Comparison of ENCODE assay signal across 1 cellular context in the genomic region with DNA sequence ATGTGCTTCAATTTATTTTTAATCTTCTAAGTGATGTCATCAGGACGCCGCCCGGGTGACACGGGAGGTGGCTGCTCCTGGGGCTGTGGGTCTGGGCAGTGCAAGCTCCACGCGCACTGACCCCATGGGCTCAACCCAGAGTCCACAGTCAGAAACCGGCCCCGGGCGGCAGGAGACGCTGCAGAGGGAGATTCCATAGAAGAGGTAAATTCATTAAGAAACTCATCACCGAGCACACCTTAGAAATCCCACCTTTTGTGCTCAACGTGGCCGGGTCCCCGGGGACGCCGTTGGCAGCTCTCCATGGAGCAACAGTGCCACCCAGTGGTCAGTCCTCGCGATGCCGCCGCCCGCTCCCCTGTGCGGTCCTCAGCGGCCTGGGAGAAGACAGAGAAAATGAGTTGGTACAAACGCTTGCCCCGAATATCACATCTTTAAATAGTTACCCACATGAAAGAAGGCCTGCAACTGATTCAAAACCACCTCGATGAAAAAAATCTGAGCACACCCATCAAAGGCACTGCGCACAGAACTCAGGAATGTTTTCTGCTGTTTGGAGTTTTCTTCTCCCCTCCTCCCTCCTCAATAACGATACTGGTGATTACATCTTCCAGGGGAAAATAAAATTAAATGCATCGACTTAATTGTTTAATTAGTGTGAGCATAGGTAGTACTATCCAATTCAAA.
TF ChIP-seq lines count a peak whose summit lies in the region.

No MANE protein-coding gene starts in this region.

TF ChIP-seq in HepG2, 621 proteins besides CTCF, POLR2A, EP300 and RAD21 (continued from another document and continues in another):
- TF ChIP-seq, protein P1, sequence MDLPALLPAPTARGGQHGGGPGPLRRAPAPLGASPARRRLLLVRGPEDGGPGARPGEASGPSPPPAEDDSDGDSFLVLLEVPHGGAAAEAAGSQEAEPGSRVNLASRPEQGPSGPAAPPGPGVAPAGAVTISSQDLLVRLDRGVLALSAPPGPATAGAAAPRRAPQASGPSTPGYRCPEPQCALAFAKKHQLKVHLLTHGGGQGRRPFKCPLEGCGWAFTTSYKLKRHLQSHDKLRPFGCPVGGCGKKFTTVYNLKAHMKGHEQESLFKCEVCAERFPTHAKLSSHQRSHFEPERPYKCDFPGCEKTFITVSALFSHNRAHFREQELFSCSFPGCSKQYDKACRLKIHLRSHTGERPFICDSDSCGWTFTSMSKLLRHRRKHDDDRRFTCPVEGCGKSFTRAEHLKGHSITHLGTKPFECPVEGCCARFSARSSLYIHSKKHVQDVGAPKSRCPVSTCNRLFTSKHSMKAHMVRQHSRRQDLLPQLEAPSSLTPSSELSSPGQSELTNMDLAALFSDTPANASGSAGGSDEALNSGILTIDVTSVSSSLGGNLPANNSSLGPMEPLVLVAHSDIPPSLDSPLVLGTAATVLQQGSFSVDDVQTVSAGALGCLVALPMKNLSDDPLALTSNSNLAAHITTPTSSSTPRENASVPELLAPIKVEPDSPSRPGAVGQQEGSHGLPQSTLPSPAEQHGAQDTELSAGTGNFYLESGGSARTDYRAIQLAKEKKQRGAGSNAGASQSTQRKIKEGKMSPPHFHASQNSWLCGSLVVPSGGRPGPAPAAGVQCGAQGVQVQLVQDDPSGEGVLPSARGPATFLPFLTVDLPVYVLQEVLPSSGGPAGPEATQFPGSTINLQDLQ (CRISPR knock-in tag; IDR thresholded peaks at IDR 0.05): no peak
- TF ChIP-seq ZNF253 (CRISPR knock-in tag; IDR thresholded peaks at IDR 0.05; ENCODE audit: borderline replicate concordance) (no peak), PAXIP1 (CRISPR knock-in tag; conservative IDR thresholded peaks at IDR 0.05) (no peak), SRF (IDR thresholded peaks at IDR 0.05; ENCODE audit: low read depth, low read length) (no peak), TP53 (CRISPR knock-in tag; conservative IDR thresholded peaks at IDR 0.05) (no peak), NFIC (IDR thresholded peaks at IDR 0.05; ENCODE audit: low read length) (no peak), SPEN (CRISPR knock-in tag; IDR thresholded peaks at IDR 0.05; ENCODE audit: low read depth) (no peak), ZNF292 (CRISPR knock-in tag; IDR thresholded peaks at IDR 0.05; ENCODE audit: borderline replicate concordance, low read depth) (no peak), HNRNPUL1 (IDR thresholded peaks at IDR 0.05; ENCODE audit: low read depth, low read length) (no peak), AFF4 (CRISPR knock-in tag; IDR thresholded peaks at IDR 0.05) (no peak), PHF5A (CRISPR knock-in tag; IDR thresholded peaks at IDR 0.05; ENCODE audit: low read depth, unreplicated experiment) (no peak), ZNF761 (CRISPR knock-in tag; conservative IDR thresholded peaks at IDR 0.05) (no peak), SMC3 (IDR thresholded peaks at IDR 0.05; ENCODE audit: low read length) (peak; percentile 54; the same call in 1 of the 2 replicates), ZBTB10 (CRISPR knock-in tag; IDR thresholded peaks at IDR 0.05; ENCODE audit: borderline replicate concordance) (no peak), ZNF20 (CRISPR knock-in tag; IDR thresholded peaks at IDR 0.05) (no peak), RXRA (CRISPR knock-in tag; IDR thresholded peaks at IDR 0.05) (0 out of 2 replicates have a peak, but pooled peaks have one; percentile 21), HDAC2 (CRISPR knock-in tag; IDR thresholded peaks at IDR 0.05) (no peak), ZNF235 (CRISPR knock-in tag; IDR thresholded peaks at IDR 0.05; ENCODE audit: borderline replicate concordance) (no peak), ZFP37 (CRISPR knock-in tag; IDR thresholded peaks at IDR 0.05; ENCODE audit: borderline replicate concordance) (no peak), MED13 (CRISPR knock-in tag; IDR thresholded peaks at IDR 0.05) (no peak), HCFC1 (IDR thresholded peaks at IDR 0.05; ENCODE audit: low read depth, low read length) (no peak), THAP7 (CRISPR knock-in tag; IDR thresholded peaks at IDR 0.05) (no peak), JDP2 (CRISPR knock-in tag; IDR thresholded peaks at IDR 0.05; ENCODE audit: borderline replicate concordance) (no peak), EZH2 (conservative IDR thresholded peaks at IDR 0.05; ENCODE audit: low read depth, low read length) (no peak), SNAPC2 (CRISPR knock-in tag; IDR thresholded peaks at IDR 0.05) (no peak), NR0B2 (CRISPR knock-in tag; IDR thresholded peaks at IDR 0.05) (no peak), ZNF512 (CRISPR knock-in tag; IDR thresholded peaks at IDR 0.05) (no peak), ZIK1 (CRISPR knock-in tag; IDR thresholded peaks at IDR 0.05; ENCODE audit: borderline replicate concordance, low read depth) (no peak), ZNF724P (CRISPR knock-in tag; IDR thresholded peaks at IDR 0.05; ENCODE audit: borderline replicate concordance) (no peak)
- TF ChIP-seq, protein P2, sequence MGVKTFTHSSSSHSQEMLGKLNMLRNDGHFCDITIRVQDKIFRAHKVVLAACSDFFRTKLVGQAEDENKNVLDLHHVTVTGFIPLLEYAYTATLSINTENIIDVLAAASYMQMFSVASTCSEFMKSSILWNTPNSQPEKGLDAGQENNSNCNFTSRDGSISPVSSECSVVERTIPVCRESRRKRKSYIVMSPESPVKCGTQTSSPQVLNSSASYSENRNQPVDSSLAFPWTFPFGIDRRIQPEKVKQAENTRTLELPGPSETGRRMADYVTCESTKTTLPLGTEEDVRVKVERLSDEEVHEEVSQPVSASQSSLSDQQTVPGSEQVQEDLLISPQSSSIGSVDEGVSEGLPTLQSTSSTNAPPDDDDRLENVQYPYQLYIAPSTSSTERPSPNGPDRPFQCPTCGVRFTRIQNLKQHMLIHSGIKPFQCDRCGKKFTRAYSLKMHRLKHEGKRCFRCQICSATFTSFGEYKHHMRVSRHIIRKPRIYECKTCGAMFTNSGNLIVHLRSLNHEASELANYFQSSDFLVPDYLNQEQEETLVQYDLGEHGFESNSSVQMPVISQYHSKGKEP (CRISPR knock-in tag; IDR thresholded peaks at IDR 0.05): no peak
- TF ChIP-seq, protein P3, sequence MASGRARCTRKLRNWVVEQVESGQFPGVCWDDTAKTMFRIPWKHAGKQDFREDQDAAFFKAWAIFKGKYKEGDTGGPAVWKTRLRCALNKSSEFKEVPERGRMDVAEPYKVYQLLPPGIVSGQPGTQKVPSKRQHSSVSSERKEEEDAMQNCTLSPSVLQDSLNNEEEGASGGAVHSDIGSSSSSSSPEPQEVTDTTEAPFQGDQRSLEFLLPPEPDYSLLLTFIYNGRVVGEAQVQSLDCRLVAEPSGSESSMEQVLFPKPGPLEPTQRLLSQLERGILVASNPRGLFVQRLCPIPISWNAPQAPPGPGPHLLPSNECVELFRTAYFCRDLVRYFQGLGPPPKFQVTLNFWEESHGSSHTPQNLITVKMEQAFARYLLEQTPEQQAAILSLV (CRISPR knock-in tag; IDR thresholded peaks at IDR 0.05; ENCODE audit: borderline replicate concordance): no peak
- TF ChIP-seq, protein P4, sequence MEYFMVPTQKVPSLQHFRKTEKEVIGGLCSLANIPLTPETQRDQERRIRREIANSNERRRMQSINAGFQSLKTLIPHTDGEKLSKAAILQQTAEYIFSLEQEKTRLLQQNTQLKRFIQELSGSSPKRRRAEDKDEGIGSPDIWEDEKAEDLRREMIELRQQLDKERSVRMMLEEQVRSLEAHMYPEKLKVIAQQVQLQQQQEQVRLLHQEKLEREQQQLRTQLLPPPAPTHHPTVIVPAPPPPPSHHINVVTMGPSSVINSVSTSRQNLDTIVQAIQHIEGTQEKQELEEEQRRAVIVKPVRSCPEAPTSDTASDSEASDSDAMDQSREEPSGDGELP (IDR thresholded peaks at IDR 0.05; ENCODE audit: borderline replicate concordance, low read depth): no peak
